In the genomic region with DNA sequence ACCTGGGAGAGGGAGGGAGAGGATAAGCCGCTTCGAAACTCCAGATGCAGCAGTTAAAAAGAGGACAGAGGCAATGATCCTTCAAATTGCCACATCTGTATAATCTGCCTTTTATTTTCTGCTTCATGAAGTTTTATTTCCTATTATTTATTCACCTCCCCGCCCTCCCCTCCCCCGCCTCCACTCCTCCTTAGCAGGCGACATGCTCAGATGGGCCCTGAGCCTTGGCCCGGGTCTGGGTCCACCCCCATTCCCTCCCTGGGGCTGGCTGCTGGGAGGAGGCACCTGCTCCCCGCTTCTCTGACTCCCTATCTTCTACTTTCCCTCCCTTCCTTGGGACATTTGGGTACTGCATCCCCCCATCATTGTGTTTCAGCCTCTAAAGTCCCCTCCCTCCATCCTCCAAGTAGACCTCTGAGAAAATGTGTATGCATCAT, we compare ENCODE assay signal across 1 cellular context.
TF ChIP-seq lines count a peak whose summit lies in the region.

No MANE protein-coding gene starts in this region.

TF ChIP-seq in H1, 55 proteins besides CTCF, POLR2A, EP300 and RAD21:
- TF ChIP-seq RBBP5 (IDR thresholded peaks at IDR 0.05; ENCODE audit: borderline replicate concordance, low read depth, low read length) = no peak
- TF ChIP-seq SP2 (IDR thresholded peaks at IDR 0.05; ENCODE audit: low read length) = no peak
- TF ChIP-seq SUZ12 (IDR thresholded peaks at IDR 0.05; ENCODE audit: low read length) = no peak
- TF ChIP-seq SRF (IDR thresholded peaks at IDR 0.05; ENCODE audit: low read depth, low read length) = no peak
- TF ChIP-seq ATF2 (IDR thresholded peaks at IDR 0.05; ENCODE audit: low read length) = no peak
- TF ChIP-seq SIRT6 (IDR thresholded peaks at IDR 0.05; ENCODE audit: low read length) = no peak
- no peak for TF ChIP-seq EGR1 (IDR thresholded peaks at IDR 0.05; ENCODE audit: borderline replicate concordance, low read depth, low read length)
- TF ChIP-seq POU5F1 (IDR thresholded peaks at IDR 0.05; ENCODE audit: low read depth, low read length) = no peak
- TF ChIP-seq KDM4A (IDR thresholded peaks at IDR 0.05; ENCODE audit: low read depth, low read length, severe bottlenecking) = no peak
- no peak for TF ChIP-seq POLR2AphosphoS5 (IDR thresholded peaks at IDR 0.05; ENCODE audit: low read depth, low read length)
- TF ChIP-seq SIX5 (IDR thresholded peaks at IDR 0.05; ENCODE audit: low read depth, low read length) = no peak
- TF ChIP-seq KDM5A (IDR thresholded peaks at IDR 0.05; ENCODE audit: low read length) = no peak
- TF ChIP-seq BRCA1 (IDR thresholded peaks at IDR 0.05; ENCODE audit: low read depth, low read length) = no peak
- TF ChIP-seq FOSL1 (IDR thresholded peaks at IDR 0.05; ENCODE audit: insufficient read depth, low read depth, low read length) = no peak
- no peak for TF ChIP-seq GTF2F1 (IDR thresholded peaks at IDR 0.05; ENCODE audit: borderline replicate concordance, low read depth, low read length)
